Comparison of ENCODE assay signal across 8 cellular contexts in the genomic region with DNA sequence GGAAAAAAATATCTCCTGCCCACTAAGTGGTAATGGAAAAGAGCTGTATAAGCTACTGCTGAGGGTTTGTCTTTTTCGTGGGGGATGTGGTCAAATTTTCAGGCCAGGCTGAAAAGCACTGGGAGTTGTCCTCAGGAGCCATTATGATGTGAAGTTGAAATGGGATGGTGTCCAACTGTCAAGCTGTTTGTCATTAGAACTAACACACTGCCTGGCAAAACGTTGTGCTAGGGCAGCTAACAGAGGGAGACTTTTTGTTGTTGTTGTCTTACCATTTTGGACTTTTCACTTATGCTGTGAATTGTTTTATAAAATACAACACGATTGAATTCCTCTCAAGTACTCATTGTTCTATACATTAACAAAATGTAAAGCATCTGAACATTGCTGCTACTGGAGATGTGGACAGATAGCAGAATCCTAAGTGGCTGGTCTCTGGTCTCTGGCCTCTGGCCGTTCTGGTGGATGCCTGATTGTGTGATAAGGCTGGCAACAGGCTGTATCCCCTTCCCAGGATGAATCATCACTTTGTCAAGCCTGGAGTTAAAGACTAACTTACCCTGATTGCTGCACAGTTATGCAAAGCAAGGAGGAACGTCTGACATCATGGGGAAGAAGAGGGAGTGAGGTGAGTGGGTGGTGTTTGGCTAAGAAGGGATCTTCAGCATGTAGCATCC. TPM values are rescaled to one million over a fixed set of nuclear protein-coding genes. Genes with fewer than 3 reads are reported as not detected.
DNase-seq lines count a peak whose midpoint lies in the region; ATAC-seq, FAIRE-seq and TF ChIP-seq lines count a peak whose summit lies in the region.

No MANE protein-coding gene starts in this region.

- CTCF ChIA-PET in Caco-2 (lab: Charles Lee) = interaction anchor here (1.9 kb wide), 1 partner anchor 29 kb away, joined by 4 read pairs; no protein-coding TSS in a partner anchor

- H3K27me3 ChIP-seq in Caco-2 (replicated peaks; ENCODE audit: control insufficient read depth, insufficient read depth, low read length) = no peaks in the 10 kb centered on the region

- H3K9me3 Mint-ChIP-seq in Caco-2 (ENCODE audit: unreplicated experiment) = no peaks in the 10 kb centered on the region
- H3K9me3 Mint-ChIP-seq in activated T-helper 2 cell treated with anti-CD3 and anti-CD28 coated beads, Interferon-gamma antibody, Interleukin-2, Interleukin-4, amounts not matched to agents 10 μg/mL and 5 μg/mL and 100 μg/mL, durations not matched to agents 14 hours and 24 hours and 36 hours = no peaks in the 10 kb centered on the region

- H3K4me3 ChIP-seq in Caco-2 (ENCODE audit: low read depth, low read length) = no peak overlapping the region

- H3K4me1 Mint-ChIP-seq in Caco-2 (ENCODE audit: low read depth, unreplicated experiment) = peaks cover 47% of the 10 kb centered on the region
- H3K4me1 Mint-ChIP-seq in activated T-helper 2 cell treated with anti-CD3 and anti-CD28 coated beads, Interferon-gamma antibody, Interleukin-2, Interleukin-4, amounts not matched to agents 10 μg/mL and 5 μg/mL and 100 μg/mL, durations not matched to agents 14 hours and 24 hours and 36 hours (ENCODE audit: low read depth) = peaks cover 12% of the 10 kb centered on the region

- intact Hi-C loops in Caco-2 (cut with micrococcal nuclease; ENCODE audit: unreplicated experiment) = loop anchor here (1.0 kb wide), 2 partner anchors 28 to 71 kb away; no protein-coding TSS in a partner anchor
- intact Hi-C loops in activated T-helper 2 cell treated with anti-CD3 and anti-CD28 coated beads, Interferon-gamma antibody, Interleukin-2, Interleukin-4, amounts not matched to agents 10 μg/mL and 5 μg/mL and 100 μg/mL, durations not matched to agents 14 hours and 24 hours and 36 hours (cut with micrococcal nuclease) = no loop called here

- no peaks in the 10 kb centered on the region for H3K9me3 ChIP-seq in Caco-2

- DNase-seq in Caco-2 (peak; percentile 74 to 75), amniotic epithelial cell (ENCODE audit: low read depth) (peak; percentile 98), islet precursor cell (peak; percentile 98), urothelium cell line (ENCODE audit: low spot score) (peak; percentile 68), GDM1 (lab: John Stamatoyannopoulos, UW) (no peak)
- DNase-seq in activated T-helper 2 cell treated with anti-CD3 and anti-CD28 coated beads, Interferon-gamma antibody, Interleukin-2, Interleukin-4, amounts not matched to agents 10 μg/mL and 5 μg/mL and 100 μg/mL, durations not matched to agents 14 hours and 24 hours and 36 hours (ENCODE audit: low spot score) = no peak
- DNase-seq in activated effector memory CD4-positive, alpha-beta T cell treated with anti-CD3 and anti-CD28 coated beads, Interleukin-2, amount 50 U/mL, for 16 hours = no peak

- no peak for TF ChIP-seq CTCF in Caco-2 (IDR thresholded peaks at IDR 0.05; ENCODE audit: insufficient read depth in 1 of 2, low read depth in 1 of 2, low read length in 1 of 2, severe bottlenecking in 1 of 2, unreplicated experiment in 1 of 2)

- H3K4me1 ChIP-seq in Caco-2 = peaks cover 51% of the 10 kb centered on the region

- H3K4me3 Mint-ChIP-seq in Caco-2 (ENCODE audit: unreplicated experiment) = peak overlapping the region; percentile 94
- no peak overlapping the region for H3K4me3 Mint-ChIP-seq in activated T-helper 2 cell treated with anti-CD3 and anti-CD28 coated beads, Interferon-gamma antibody, Interleukin-2, Interleukin-4, amounts not matched to agents 10 μg/mL and 5 μg/mL and 100 μg/mL, durations not matched to agents 14 hours and 24 hours and 36 hours (ENCODE audit: low read depth)

- H3K36me3 ChIP-seq in Caco-2 (ENCODE audit: control insufficient read depth, insufficient read depth, low read length) = no peaks in the 10 kb centered on the region; the same call in 1 of the 2 replicates

- no peaks in the 10 kb centered on the region for H3K27me3 Mint-ChIP-seq in Caco-2 (ENCODE audit: insufficient read depth, unreplicated experiment)
- peaks cover 28% of the 10 kb centered on the region for H3K27me3 Mint-ChIP-seq in activated T-helper 2 cell treated with anti-CD3 and anti-CD28 coated beads, Interferon-gamma antibody, Interleukin-2, Interleukin-4, amounts not matched to agents 10 μg/mL and 5 μg/mL and 100 μg/mL, durations not matched to agents 14 hours and 24 hours and 36 hours (ENCODE audit: low read depth)

- ATAC-seq in HG03095 (IDR thresholded peaks at IDR 0.05; ENCODE audit: unreplicated experiment) = peak; percentile 41

- H3K36me3 Mint-ChIP-seq in Caco-2 (ENCODE audit: insufficient read depth, unreplicated experiment) = peaks cover 35% of the 10 kb centered on the region
- H3K36me3 Mint-ChIP-seq in activated T-helper 2 cell treated with anti-CD3 and anti-CD28 coated beads, Interferon-gamma antibody, Interleukin-2, Interleukin-4, amounts not matched to agents 10 μg/mL and 5 μg/mL and 100 μg/mL, durations not matched to agents 14 hours and 24 hours and 36 hours (ENCODE audit: low read depth) = no peaks in the 10 kb centered on the region

- POLR2A ChIA-PET in Caco-2 (lab: Charles Lee) = no interaction called here

- FAIRE-seq in urothelium cell line (lab: Jason Lieb, UNC) = no peak

- H3K27ac Mint-ChIP-seq in Caco-2 (ENCODE audit: unreplicated experiment) = peak overlapping the region; percentile 86
- H3K27ac Mint-ChIP-seq in activated T-helper 2 cell treated with anti-CD3 and anti-CD28 coated beads, Interferon-gamma antibody, Interleukin-2, Interleukin-4, amounts not matched to agents 10 μg/mL and 5 μg/mL and 100 μg/mL, durations not matched to agents 14 hours and 24 hours and 36 hours = no peak overlapping the region

- TSS peak; percentile 57 for BruUV-seq in Caco-2 (replicated peaks; lab: Mats Ljungman, UMichigan)

RNA-seq across cellular contexts. Expression of gene MYO1B, which starts 2.3 kb away (rescaled TPM):
- 80.3 and 83.4 TPM in 2 replicates for total RNA-seq in Caco-2 (2022)
- 7.0 and 12.2 TPM in 2 replicates for total RNA-seq in activated T-helper 2 cell treated with anti-CD3 and anti-CD28 coated beads, Interferon-gamma antibody, Interleukin-2, Interleukin-4, amounts not matched to agents 10 μg/mL and 5 μg/mL and 100 μg/mL, durations not matched to agents 14 hours and 24 hours and 36 hours

Comparison
In these comparisons a context has a peak if more than half of its experiments do, and no peak if none do; other contexts are left out.
1. DNase-seq: peak in Caco-2 (2 of 2), amniotic epithelial cell (single experiment), islet precursor cell (single experiment) and urothelium cell line (single experiment); none in GDM1 (single experiment), activated T-helper 2 cell treated with anti-CD3 and anti-CD28 coated beads, Interferon-gamma antibody, Interleukin-2, Interleukin-4, amounts not matched to agents 10 μg/mL and 5 μg/mL and 100 μg/mL, durations not matched to agents 14 hours and 24 hours and 36 hours (single experiment) and activated effector memory CD4-positive, alpha-beta T cell treated with anti-CD3 and anti-CD28 coated beads, Interleukin-2, amount 50 U/mL, for 16 hours (single experiment).